10 cellular contexts compared by ENCODE assay signal in genomic region chr11:133082453-133082781, GRCh38.
A peak's percentile ranks its signal among the peaks of the same experiment; 100 is the strongest.
DNase-seq lines count a peak whose midpoint lies in the region; ATAC-seq and TF ChIP-seq lines count a peak whose summit lies in the region.
"Had no signal": no experiment of that assay in that cellular context is flagged by ENCODE, and none has a peak within 500 bp of the region (broad histone marks: within the 10 kb centered on the region; RNA-seq: fewer than 3 reads in every experiment).

No MANE protein-coding gene starts in this region.

- H3K36me3 ChIP-seq in skeletal muscle satellite cell (ENCODE audit: insufficient read depth, low read length) = no peaks in the 10 kb centered on the region

- H3K27me3 Mint-ChIP-seq in activated CD4-positive, alpha-beta T cell treated with anti-CD3 and anti-CD28 coated beads for 36 hours = peaks cover 42% of the 10 kb centered on the region
- H3K27me3 Mint-ChIP-seq in activated CD4-positive, alpha-beta T cell treated with anti-CD3 and anti-CD28 coated beads, Interleukin-2, amount 10 ng/mL, durations not matched to agents 24 days and 14 days = peaks cover 24% of the 10 kb centered on the region
- H3K27me3 Mint-ChIP-seq in endothelial cell (ENCODE audit: unreplicated experiment) = peaks cover 5% of the 10 kb centered on the region

- no peaks in the 10 kb centered on the region for H3K4me1 Mint-ChIP-seq in activated CD4-positive, alpha-beta T cell treated with anti-CD3 and anti-CD28 coated beads for 36 hours
- peaks cover 2% of the 10 kb centered on the region for H3K4me1 Mint-ChIP-seq in activated CD4-positive, alpha-beta T cell treated with anti-CD3 and anti-CD28 coated beads, Interleukin-2, amount 10 ng/mL, durations not matched to agents 24 days and 14 days
- H3K4me1 Mint-ChIP-seq in endothelial cell (ENCODE audit: unreplicated experiment) = peaks cover 4% of the 10 kb centered on the region
- H3K4me1 Mint-ChIP-seq in stimulated activated effector memory CD8-positive, alpha-beta T cell treated with anti-CD3 and anti-CD28 coated beads, Interleukin-12 subunit alpha, Interleukin-12 subunit beta, amount 100 ng/mL, for 72 hours = no peaks in the 10 kb centered on the region
- H3K4me1 Mint-ChIP-seq: B cell, memory B cell had no signal

- H3K9ac ChIP-seq in skeletal muscle satellite cell (ENCODE audit: low read depth, low read length) = no peak overlapping the region

- peak overlapping the region; percentile 78 for H3K4me2 ChIP-seq in skeletal muscle satellite cell (ENCODE audit: low read length)

- no peaks in the 10 kb centered on the region for H3K9me3 Mint-ChIP-seq in activated CD4-positive, alpha-beta T cell treated with anti-CD3 and anti-CD28 coated beads for 36 hours (ENCODE audit: low read depth)
- no peaks in the 10 kb centered on the region for H3K9me3 Mint-ChIP-seq in activated CD4-positive, alpha-beta T cell treated with anti-CD3 and anti-CD28 coated beads, Interleukin-2, amount 10 ng/mL, durations not matched to agents 24 days and 14 days
- no peaks in the 10 kb centered on the region for H3K9me3 Mint-ChIP-seq in endothelial cell (ENCODE audit: unreplicated experiment)
- peaks cover 3% of the 10 kb centered on the region for H3K9me3 Mint-ChIP-seq in stimulated activated effector memory CD8-positive, alpha-beta T cell treated with anti-CD3 and anti-CD28 coated beads, Interleukin-12 subunit alpha, Interleukin-12 subunit beta, amount 100 ng/mL, for 72 hours
- H3K9me3 Mint-ChIP-seq: memory B cell had no signal

- peak overlapping the region; percentile 65 for H3K4me3 ChIP-seq in skeletal muscle satellite cell (ENCODE audit: low read length)

- H3K9me3 ChIP-seq in skeletal muscle satellite cell (replicated peaks; ENCODE audit: low read length) = no peaks in the 10 kb centered on the region

- no peak overlapping the region for H3K27ac Mint-ChIP-seq in activated CD4-positive, alpha-beta T cell treated with anti-CD3 and anti-CD28 coated beads for 36 hours
- H3K27ac Mint-ChIP-seq in activated CD4-positive, alpha-beta T cell treated with anti-CD3 and anti-CD28 coated beads, Interleukin-2, amount 10 ng/mL, durations not matched to agents 24 days and 14 days = no peak overlapping the region
- H3K27ac Mint-ChIP-seq in endothelial cell (ENCODE audit: unreplicated experiment) = no peak overlapping the region
- no peak overlapping the region for H3K27ac Mint-ChIP-seq in stimulated activated effector memory CD8-positive, alpha-beta T cell treated with anti-CD3 and anti-CD28 coated beads, Interleukin-12 subunit alpha, Interleukin-12 subunit beta, amount 100 ng/mL, for 72 hours
- H3K27ac Mint-ChIP-seq: B cell, memory B cell had no signal

- peak; percentile 49 for DNase-seq in activated CD4-positive, alpha-beta T cell treated with anti-CD3 and anti-CD28 coated beads for 36 hours
- no peak for DNase-seq in activated CD4-positive, alpha-beta T cell treated with anti-CD3 and anti-CD28 coated beads, Interleukin-2, amount 10 ng/mL, durations not matched to agents 24 days and 14 days
- DNase-seq in endothelial cell (ENCODE audit: low spot score) (peak; percentile 37), AG20443 (ENCODE audit: low spot score) (no peak)
- DNase-seq in stimulated activated effector memory CD8-positive, alpha-beta T cell treated with anti-CD3 and anti-CD28 coated beads, Interleukin-12 subunit alpha, Interleukin-12 subunit beta, amount 100 ng/mL, for 72 hours (ENCODE audit: low spot score in 2 of 2) = no peak

- POLR2A ChIA-PET in activated CD4-positive, alpha-beta T cell treated with anti-CD3 and anti-CD28 coated beads for 36 hours (lab: Charles Lee) = no interaction called here

- no peaks in the 10 kb centered on the region for H3K4me1 ChIP-seq in skeletal muscle satellite cell (ENCODE audit: control insufficient read depth, insufficient read depth, low read length)

- no peak for ATAC-seq in activated CD4-positive, alpha-beta T cell treated with anti-CD3 and anti-CD28 coated beads for 36 hours
- ATAC-seq in HG03565 (IDR thresholded peaks at IDR 0.05; ENCODE audit: unreplicated experiment) = peak; percentile 4
- ATAC-seq in HG03442 (IDR thresholded peaks at IDR 0.05; ENCODE audit: unreplicated experiment) = no peak
- ATAC-seq in stimulated activated effector memory CD8-positive, alpha-beta T cell treated with anti-CD3 and anti-CD28 coated beads, Interleukin-12 subunit alpha, Interleukin-12 subunit beta, amount 100 ng/mL, for 72 hours = no peak

- peaks cover 31% of the 10 kb centered on the region for H3K27me3 ChIP-seq in skeletal muscle satellite cell (ENCODE audit: control insufficient read depth, insufficient read depth, low read length)

- H3K36me3 Mint-ChIP-seq in activated CD4-positive, alpha-beta T cell treated with anti-CD3 and anti-CD28 coated beads for 36 hours (ENCODE audit: low read depth) = no peaks in the 10 kb centered on the region
- no peaks in the 10 kb centered on the region for H3K36me3 Mint-ChIP-seq in activated CD4-positive, alpha-beta T cell treated with anti-CD3 and anti-CD28 coated beads, Interleukin-2, amount 10 ng/mL, durations not matched to agents 24 days and 14 days (ENCODE audit: low read depth)
- no peaks in the 10 kb centered on the region for H3K36me3 Mint-ChIP-seq in endothelial cell (ENCODE audit: low read depth, unreplicated experiment)
- H3K36me3 Mint-ChIP-seq in stimulated activated effector memory CD8-positive, alpha-beta T cell treated with anti-CD3 and anti-CD28 coated beads, Interleukin-12 subunit alpha, Interleukin-12 subunit beta, amount 100 ng/mL, for 72 hours = no peaks in the 10 kb centered on the region
- H3K36me3 Mint-ChIP-seq: memory B cell had no signal

- H3K4me3 Mint-ChIP-seq in activated CD4-positive, alpha-beta T cell treated with anti-CD3 and anti-CD28 coated beads for 36 hours = no peak overlapping the region
- no peak overlapping the region for H3K4me3 Mint-ChIP-seq in activated CD4-positive, alpha-beta T cell treated with anti-CD3 and anti-CD28 coated beads, Interleukin-2, amount 10 ng/mL, durations not matched to agents 24 days and 14 days
- no peak overlapping the region for H3K4me3 Mint-ChIP-seq in endothelial cell (ENCODE audit: unreplicated experiment)
- no peak overlapping the region for H3K4me3 Mint-ChIP-seq in stimulated activated effector memory CD8-positive, alpha-beta T cell treated with anti-CD3 and anti-CD28 coated beads, Interleukin-12 subunit alpha, Interleukin-12 subunit beta, amount 100 ng/mL, for 72 hours
- H3K4me3 Mint-ChIP-seq: B cell, memory B cell had no signal

- intact Hi-C loops in activated CD4-positive, alpha-beta T cell treated with anti-CD3 and anti-CD28 coated beads for 36 hours (cut with DNase I, micrococcal nuclease) = loop anchor here in 1 of 2 experiments (1.0 kb wide), 1 partner anchor 81 kb away; no protein-coding TSS in a partner anchor
- intact Hi-C loops in activated CD4-positive, alpha-beta T cell treated with anti-CD3 and anti-CD28 coated beads, Interleukin-2, amount 10 ng/mL, durations not matched to agents 24 days and 14 days (cut with micrococcal nuclease) = loop anchor here (2.0 kb wide), 1 partner anchor 752 kb away; no protein-coding TSS in a partner anchor

- CTCF ChIA-PET in activated CD4-positive, alpha-beta T cell treated with anti-CD3 and anti-CD28 coated beads for 36 hours (lab: Charles Lee) = no interaction called here

- no peak for TF ChIP-seq CTCF in endothelial cell (IDR thresholded peaks at IDR 0.05; ENCODE audit: unreplicated experiment)

Comparison
In these comparisons a context has a peak if more than half of its experiments do, and no peak if none do; other contexts are left out.
1. DNase-seq: peak in activated CD4-positive, alpha-beta T cell treated with anti-CD3 and anti-CD28 coated beads for 36 hours (single experiment) and endothelial cell (single experiment); none in activated CD4-positive, alpha-beta T cell treated with anti-CD3 and anti-CD28 coated beads, Interleukin-2, amount 10 ng/mL, durations not matched to agents 24 days and 14 days (single experiment), AG20443 (single experiment) and stimulated activated effector memory CD8-positive, alpha-beta T cell treated with anti-CD3 and anti-CD28 coated beads, Interleukin-12 subunit alpha, Interleukin-12 subunit beta, amount 100 ng/mL, for 72 hours (0 of 2).